ENCODE assay signal across 1 cellular context in the genomic region with DNA sequence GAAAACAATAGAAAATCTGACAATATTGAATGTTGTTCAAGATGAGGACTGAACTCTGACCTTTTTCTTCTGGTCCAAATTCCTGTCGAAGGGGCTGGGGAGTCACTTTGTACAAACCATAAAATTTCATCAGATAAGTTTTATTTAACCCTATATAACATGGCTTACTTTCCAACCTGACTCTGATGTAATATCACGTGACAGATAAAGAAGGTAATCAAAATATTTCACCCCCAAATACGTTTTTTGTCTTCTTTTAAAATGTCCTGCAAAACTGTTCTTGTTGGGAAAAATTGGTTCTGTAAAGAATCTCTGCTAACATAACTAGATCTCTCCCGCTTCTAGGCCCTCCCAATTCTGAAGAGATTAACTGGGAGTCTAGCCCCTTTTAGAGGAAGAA.
TF ChIP-seq lines count a peak whose summit lies in the region.

No MANE protein-coding gene starts in this region.

TF ChIP-seq in HepG2, 621 proteins besides CTCF, POLR2A, EP300 and RAD21 (continued from another document):
- TF ChIP-seq ZBTB37 (CRISPR knock-in tag; IDR thresholded peaks at IDR 0.05) (no peak), DMTF1 (CRISPR knock-in tag; IDR thresholded peaks at IDR 0.05) (no peak), RBAK (CRISPR knock-in tag; IDR thresholded peaks at IDR 0.05) (no peak)
- TF ChIP-seq, protein P1, sequence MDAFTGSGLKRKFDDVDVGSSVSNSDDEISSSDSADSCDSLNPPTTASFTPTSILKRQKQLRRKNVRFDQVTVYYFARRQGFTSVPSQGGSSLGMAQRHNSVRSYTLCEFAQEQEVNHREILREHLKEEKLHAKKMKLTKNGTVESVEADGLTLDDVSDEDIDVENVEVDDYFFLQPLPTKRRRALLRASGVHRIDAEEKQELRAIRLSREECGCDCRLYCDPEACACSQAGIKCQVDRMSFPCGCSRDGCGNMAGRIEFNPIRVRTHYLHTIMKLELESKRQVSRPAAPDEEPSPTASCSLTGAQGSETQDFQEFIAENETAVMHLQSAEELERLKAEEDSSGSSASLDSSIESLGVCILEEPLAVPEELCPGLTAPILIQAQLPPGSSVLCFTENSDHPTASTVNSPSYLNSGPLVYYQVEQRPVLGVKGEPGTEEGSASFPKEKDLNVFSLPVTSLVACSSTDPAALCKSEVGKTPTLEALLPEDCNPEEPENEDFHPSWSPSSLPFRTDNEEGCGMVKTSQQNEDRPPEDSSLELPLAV (CRISPR knock-in tag; conservative IDR thresholded peaks at IDR 0.05; ENCODE audit: low read depth): no peak
TF ChIP-seq in HepG2: peak in this region for 1.
